ENCODE assay signal across 1 cellular context in the genomic region with DNA sequence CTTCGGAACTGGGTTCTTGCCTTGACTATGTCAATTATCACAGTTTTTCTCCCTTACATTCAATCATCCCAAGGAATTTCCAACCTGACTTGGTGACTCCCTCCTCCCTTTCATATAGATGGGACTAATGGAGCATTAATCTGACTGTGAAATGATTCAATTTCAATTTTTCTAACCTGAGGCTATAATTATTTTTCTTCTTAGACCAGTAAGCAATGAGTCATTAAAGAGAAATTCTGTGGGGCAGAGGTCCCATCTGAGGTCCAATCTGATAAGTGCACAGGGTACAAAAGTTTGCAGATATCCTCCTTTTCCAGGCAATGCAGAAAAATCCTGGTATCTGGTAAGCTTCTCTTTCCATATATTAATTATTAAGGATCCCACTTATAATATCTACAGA.
TF ChIP-seq lines count a peak whose summit lies in the region.

No MANE protein-coding gene starts in this region.

TF ChIP-seq in SK-N-SH, 30 proteins besides CTCF, POLR2A, EP300 and RAD21 (continued from another document):
- peak; percentile 57; the same call in 1 of the 2 replicates for TF ChIP-seq TEAD4 (IDR thresholded peaks at IDR 0.05; ENCODE audit: borderline replicate concordance, insufficient read depth)
- TF ChIP-seq, protein P1, sequence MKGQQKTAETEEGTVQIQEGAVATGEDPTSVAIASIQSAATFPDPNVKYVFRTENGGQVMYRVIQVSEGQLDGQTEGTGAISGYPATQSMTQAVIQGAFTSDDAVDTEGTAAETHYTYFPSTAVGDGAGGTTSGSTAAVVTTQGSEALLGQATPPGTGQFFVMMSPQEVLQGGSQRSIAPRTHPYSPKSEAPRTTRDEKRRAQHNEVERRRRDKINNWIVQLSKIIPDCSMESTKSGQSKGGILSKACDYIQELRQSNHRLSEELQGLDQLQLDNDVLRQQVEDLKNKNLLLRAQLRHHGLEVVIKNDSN (IDR thresholded peaks at IDR 0.05; ENCODE audit: borderline replicate concordance, low read depth) = no peak
- no peak for TF ChIP-seq EZH2phosphoT487 (IDR thresholded peaks at IDR 0.05; ENCODE audit: borderline replicate concordance, low read depth)
- TF ChIP-seq, protein P2, sequence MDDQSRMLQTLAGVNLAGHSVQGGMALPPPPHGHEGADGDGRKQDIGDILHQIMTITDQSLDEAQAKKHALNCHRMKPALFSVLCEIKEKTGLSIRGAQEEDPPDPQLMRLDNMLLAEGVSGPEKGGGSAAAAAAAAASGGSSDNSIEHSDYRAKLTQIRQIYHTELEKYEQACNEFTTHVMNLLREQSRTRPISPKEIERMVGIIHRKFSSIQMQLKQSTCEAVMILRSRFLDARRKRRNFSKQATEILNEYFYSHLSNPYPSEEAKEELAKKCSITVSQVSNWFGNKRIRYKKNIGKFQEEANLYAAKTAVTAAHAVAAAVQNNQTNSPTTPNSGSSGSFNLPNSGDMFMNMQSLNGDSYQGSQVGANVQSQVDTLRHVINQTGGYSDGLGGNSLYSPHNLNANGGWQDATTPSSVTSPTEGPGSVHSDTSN (IDR thresholded peaks at IDR 0.05) = peak; percentile 50
- no peak for TF ChIP-seq SMC3 (IDR thresholded peaks at IDR 0.05; ENCODE audit: low read depth, low read length)
- TF ChIP-seq RXRA (IDR thresholded peaks at IDR 0.05; ENCODE audit: borderline replicate concordance, low read depth) = no peak
- TF ChIP-seq MXI1 (IDR thresholded peaks at IDR 0.05; ENCODE audit: low read depth, low read length) = no peak
- no peak for TF ChIP-seq ELF1 (IDR thresholded peaks at IDR 0.05)
- no peak for TF ChIP-seq FOXJ3 (CRISPR knock-in tag; IDR thresholded peaks at IDR 0.05)
- peak; percentile 77 for TF ChIP-seq TCF12 (IDR thresholded peaks at IDR 0.05)
